9 cellular contexts compared by ENCODE assay signal in genomic region chr11:118923721-118924587, GRCh38. TPM values are rescaled to one million over a fixed set of nuclear protein-coding genes. Genes with fewer than 3 reads are reported as not detected.
A peak's percentile ranks its signal among the peaks of the same experiment; 100 is the strongest.
DNase-seq lines count a peak whose midpoint lies in the region; ATAC-seq and TF ChIP-seq lines count a peak whose summit lies in the region.
"Had no signal": no experiment of that assay in that cellular context is flagged by ENCODE, and none has a peak within 500 bp of the region (broad histone marks: within the 10 kb centered on the region; RNA-seq: fewer than 3 reads in every experiment).

No MANE protein-coding gene starts in this region.

- H3K27ac Mint-ChIP-seq in CD8-positive, alpha-beta T cell = peak overlapping the region; percentile 99
- peak overlapping the region; percentile 86 for H3K27ac Mint-ChIP-seq in endodermal cell
- H3K27ac Mint-ChIP-seq in neural crest cell (ENCODE audit: unreplicated experiment) = peak overlapping the region; percentile 40

- in situ Hi-C loops in Panc1 (cut with HindIII; ENCODE audit: low pct_unique_long_range_greater_than_20kb, low sequenced_read_pairs) = no loop called here

- H3K4me1 Mint-ChIP-seq in CD8-positive, alpha-beta T cell (ENCODE audit: low read depth) = peaks cover 50% of the 10 kb centered on the region
- peaks cover 59% of the 10 kb centered on the region for H3K4me1 Mint-ChIP-seq in endodermal cell
- peaks cover 70% of the 10 kb centered on the region for H3K4me1 Mint-ChIP-seq in neural crest cell

- H3K4me1 ChIP-seq in CD8-positive, alpha-beta T cell (ENCODE audit: insufficient read depth, low read length) = peaks cover 45% of the 10 kb centered on the region
- H3K4me1 ChIP-seq in Panc1 (ENCODE audit: control insufficient read depth, insufficient read depth, low read length) (peaks cover 44% of the 10 kb centered on the region), endodermal cell (ENCODE audit: control insufficient read depth, insufficient read depth, low read length) (peaks cover 41% of the 10 kb centered on the region)

- WGBS in endodermal cell (ENCODE audit: insufficient coverage in 1 of 2, insufficient read length in 1 of 2), 2 experiments = 45 to 46% methylated on average over 4 to 6 of the region's 7 CpGs

- H3K27me3 ChIP-seq in CD8-positive, alpha-beta T cell (ENCODE audit: insufficient read depth, low read length) = no peaks in the 10 kb centered on the region
- H3K27me3 ChIP-seq in Panc1 (ENCODE audit: control insufficient read depth, insufficient read depth, low read length) = no peaks in the 10 kb centered on the region
- no peaks in the 10 kb centered on the region for H3K27me3 ChIP-seq in endodermal cell (ENCODE audit: control insufficient read depth, insufficient read depth, low read length, poor library complexity, severe bottlenecking)

- H3K36me3 Mint-ChIP-seq in CD8-positive, alpha-beta T cell = peaks cover 50% of the 10 kb centered on the region
- H3K36me3 Mint-ChIP-seq in endodermal cell (ENCODE audit: low read depth) (no peaks in the 10 kb centered on the region), neural crest cell (ENCODE audit: low read depth) (no peaks in the 10 kb centered on the region)

- no peaks in the 10 kb centered on the region for H3K36me3 ChIP-seq in CD8-positive, alpha-beta T cell (ENCODE audit: insufficient read depth, low read length)
- H3K36me3 ChIP-seq in Panc1 (ENCODE audit: control insufficient read depth, insufficient read depth, low read length) (no peaks in the 10 kb centered on the region), endodermal cell (ENCODE audit: control insufficient read depth, insufficient read depth, low read length) (no peaks in the 10 kb centered on the region)

- ATAC-seq in CD8-positive, alpha-beta T cell = no peak
- ATAC-seq in Panc1 = no peak
- no peak for ATAC-seq in GM18907 (IDR thresholded peaks at IDR 0.05; ENCODE audit: unreplicated experiment)

- POLR2A ChIA-PET in CD8-positive, alpha-beta T cell (lab: Charles Lee) = interaction anchor here (0.7 to 5.9 kb wide), 8 partner anchors 12 to 134 kb away, joined by 3 to 201 read pairs (median 8); partner anchors contain the start of gene DDX6
- POLR2A ChIA-PET in Panc1 (lab: Charles Lee) = interaction anchor here (0.6 to 1.6 kb wide), 5 partner anchors 10 to 640 kb away, joined by 3 to 10 read pairs (median 3); no protein-coding TSS in a partner anchor

- H3K9me3 Mint-ChIP-seq in CD8-positive, alpha-beta T cell = no peaks in the 10 kb centered on the region
- H3K9me3 Mint-ChIP-seq in endodermal cell (no peaks in the 10 kb centered on the region), neural crest cell (no peaks in the 10 kb centered on the region)

- H3K27ac ChIP-seq in CD8-positive, alpha-beta T cell (ENCODE audit: low read depth, low read length) = peak overlapping the region; percentile 88
- H3K27ac ChIP-seq in Panc1 (ENCODE audit: low read length) = peak overlapping the region; percentile 97
- no peak overlapping the region for H3K27ac ChIP-seq in endodermal cell (ENCODE audit: low read depth, low read length)

- H3K9ac ChIP-seq in endodermal cell (ENCODE audit: extremely low read depth, low read length, poor library complexity, severe bottlenecking) = peak overlapping the region; percentile 39

- TF ChIP-seq CTCF in CD8-positive, alpha-beta T cell (IDR thresholded peaks at IDR 0.05) = no peak
- TF ChIP-seq CTCF in Panc1 (IDR thresholded peaks at IDR 0.05) (no peak), endodermal cell (conservative IDR thresholded peaks at IDR 0.05) (no peak), neural crest cell (conservative IDR thresholded peaks at IDR 0.05) (no peak)

- peak in 3 of 7 experiments; percentile 48 to 54 (median 52) for DNase-seq in CD8-positive, alpha-beta T cell
- DNase-seq in Panc1 (ENCODE audit: low read depth, low spot score) (no peak), endodermal cell (no peak), neural crest cell (ENCODE audit: low read depth, low spot score) (no peak), posterior vena cava (ENCODE audit: low spot score) (no peak), mesenteric fat pad (ENCODE audit: low spot score) (no peak), NCI-H748 treated with DMSO at 0.1 percent for 48 hours (lab: John Stamatoyannopoulos, UW) (no peak)

- CTCF ChIA-PET in CD8-positive, alpha-beta T cell (lab: Charles Lee) = interaction anchor here (0.9 to 2.7 kb wide), 9 partner anchors 29 to 234 kb away, joined by 3 to 10 read pairs (median 8); partner anchors contain the start of genes DDX6 and UPK2
- CTCF ChIA-PET in Panc1 (lab: Charles Lee) = no interaction called here

- H3K4me3 Mint-ChIP-seq in CD8-positive, alpha-beta T cell = peak overlapping the region; percentile 100
- H3K4me3 Mint-ChIP-seq in endodermal cell (peak overlapping the region; percentile 80), neural crest cell (peak overlapping the region; percentile 99)

- H3K4me3 ChIP-seq in CD8-positive, alpha-beta T cell (ENCODE audit: low read depth, low read length) = peak overlapping the region; percentile 95
- H3K4me3 ChIP-seq in Panc1 (ENCODE audit: low read depth in 2 of 2, low read length in 2 of 2) (peak overlapping the region; percentile 81 to 99), endodermal cell (ENCODE audit: low read length) (peak overlapping the region; percentile 84)

- intact Hi-C loops in CD8-positive, alpha-beta T cell (cut with DNase I, micrococcal nuclease) = no loop called here
- intact Hi-C loops in Panc1 (cut with micrococcal nuclease; ENCODE audit: unreplicated experiment) = no loop called here
- intact Hi-C loops in posterior vena cava (cut with DNase I) = loop anchor here in 1 of 2 donors (2.0 kb wide), 1 partner anchor 15 kb away; no protein-coding TSS in a partner anchor

- no peaks in the 10 kb centered on the region for H3K27me3 Mint-ChIP-seq in CD8-positive, alpha-beta T cell (ENCODE audit: low read depth)
- H3K27me3 Mint-ChIP-seq in endodermal cell (ENCODE audit: insufficient read depth) (peaks cover 8% of the 10 kb centered on the region), neural crest cell (ENCODE audit: low read depth) (no peaks in the 10 kb centered on the region)

- no TSS peak for BruUV-seq in Panc1 (replicated peaks; lab: Mats Ljungman, UMichigan)

- H3K9me3 ChIP-seq in CD8-positive, alpha-beta T cell (ENCODE audit: low read length) = no peaks in the 10 kb centered on the region
- H3K9me3 ChIP-seq in Panc1 (ENCODE audit: control insufficient read depth, insufficient read depth, low read depth, low read length) (no peaks in the 10 kb centered on the region), endodermal cell (ENCODE audit: control insufficient read depth, low read length) (no peaks in the 10 kb centered on the region)

RNA-seq across cellular contexts. Expression of gene BCL9L, which starts 1.8 kb away (rescaled TPM):
- total RNA-seq in CD8-positive, alpha-beta T cell = 100 to 1,000 TPM; 437 to 439 TPM
- total RNA-seq in Panc1 (2021; ENCODE audit: unreplicated experiment) (234 TPM), endodermal cell (10 to 100 TPM; 73.9 to 77.3 TPM), neural crest cell (19.2 and 21.2 TPM in 2 replicates), posterior vena cava (10 to 100 TPM; 89.2 to 89.5 TPM), mesenteric fat pad (86.4 TPM)
- 207 TPM for polyA plus RNA-seq in Panc1 (2012; ENCODE audit: insufficient read length)
- 24.3 TPM for polyA plus RNA-seq in endodermal cell (2013, experiment 1 of 2)
- 23.6 TPM for polyA plus RNA-seq in endodermal cell (2013, experiment 2 of 2)

RNA-seq across cellular contexts. Expression of gene UPK2, which starts 32.1 kb away (rescaled TPM):
- total RNA-seq in CD8-positive, alpha-beta T cell = not detected
- 0.92 TPM for total RNA-seq in Panc1 (2021; ENCODE audit: unreplicated experiment)
- 4.6 TPM for polyA plus RNA-seq in Panc1 (2012; ENCODE audit: insufficient read length)
- total RNA-seq in endodermal cell = under 1 TPM in 1 of 2 donors, not detected in 1; 0.38 TPM
- polyA plus RNA-seq in endodermal cell (2013, experiment 1 of 2) = 0.36 TPM
- polyA plus RNA-seq in endodermal cell (2013, experiment 2 of 2) = 0.54 TPM
- not detected in 2 replicates for total RNA-seq in neural crest cell
- total RNA-seq in posterior vena cava = not detected
- total RNA-seq in mesenteric fat pad = not detected
- total RNA-seq: pulmonary artery endothelial cell had no signal

RNA-seq across cellular contexts. Expression of gene CXCR5, which starts 40.3 kb away (rescaled TPM):
- 1 to 10 TPM; 7.6 to 8.0 TPM for total RNA-seq in CD8-positive, alpha-beta T cell
- not detected for total RNA-seq in Panc1 (2021; ENCODE audit: unreplicated experiment)
- polyA plus RNA-seq in Panc1 (2012; ENCODE audit: insufficient read length) = not detected
- under 1 TPM in 1 of 2 donors, not detected in 1; 0.07 TPM for total RNA-seq in endodermal cell
- polyA plus RNA-seq in endodermal cell (2013, experiment 1 of 2) = not detected
- not detected for polyA plus RNA-seq in endodermal cell (2013, experiment 2 of 2)
- not detected in 2 replicates for total RNA-seq in neural crest cell
- under 1 TPM in 1 of 2 donors, not detected in 1; 0.10 TPM for total RNA-seq in posterior vena cava
- total RNA-seq in mesenteric fat pad = not detected
- total RNA-seq: pulmonary artery endothelial cell had no signal

RNA-seq across cellular contexts. Expression of gene FOXR1, which starts 47.6 kb away (rescaled TPM):
- total RNA-seq in CD8-positive, alpha-beta T cell = not detected
- total RNA-seq in Panc1 (2021; ENCODE audit: unreplicated experiment) = not detected
- not detected for polyA plus RNA-seq in Panc1 (2012; ENCODE audit: insufficient read length)
- total RNA-seq in endodermal cell = not detected
- not detected for polyA plus RNA-seq in endodermal cell (2013, experiment 1 of 2)
- not detected for polyA plus RNA-seq in endodermal cell (2013, experiment 2 of 2)
- not detected in 2 replicates for total RNA-seq in neural crest cell
- not detected for total RNA-seq in posterior vena cava
- total RNA-seq in mesenteric fat pad = not detected
- total RNA-seq: pulmonary artery endothelial cell had no signal

Comparison
In these comparisons a context has a peak if more than half of its experiments do, and no peak if none do; other contexts are left out.
1. H3K27ac Mint-ChIP-seq: peak in every context shown above with its lines; median percentile 99 in CD8-positive, alpha-beta T cell; 86 in endodermal cell; 40 in neural crest cell.